ENCODE assay signal across 5 cellular contexts in genomic region chr12:25341877-25342276, GRCh38.
DNase-seq lines count a peak whose midpoint lies in the region; ATAC-seq, FAIRE-seq and TF ChIP-seq lines count a peak whose summit lies in the region.
"Not testable (repeated sequence)": the region's sequence is repeated elsewhere in the genome, so short reads cannot be mapped to it uniquely, and the experiment has no call there.

No MANE protein-coding gene starts in this region.

- H3K4me3 ChIP-seq in A549; HEK293 (ENCODE audit: low read depth, low read length); K562: not testable (repeated sequence)

- H3K4me1 ChIP-seq in A549; HEK293 (ENCODE audit: control insufficient read depth, insufficient read depth, low read length); K562 (replicated peaks in 1 of 2; ENCODE audit: control insufficient read depth in 2 of 2, insufficient read depth in 2 of 2, low read length in 2 of 2): not testable (repeated sequence)

- not testable (repeated sequence) for H3K4me2 ChIP-seq in A549; K562 (ENCODE audit: insufficient read depth, low read length)

- WGBS in A549 (ENCODE audit: missing lambda C conversion rate), result 86% methylated on average over 5 of the region's 5 CpGs
- WGBS in K562 (ENCODE audit: insufficient coverage, low coverage, missing lambda C conversion rate), result 0% methylated on average over 5 of the region's 5 CpGs

- not testable (repeated sequence) for H3K9me3 ChIP-seq in A549; HEK293 (ENCODE audit: control insufficient read depth, insufficient read depth, low read depth, low read length); K562 (replicated peaks; ENCODE audit: control insufficient read depth, insufficient read depth, low read depth, low read length)

- not testable (repeated sequence) for H2AFZ ChIP-seq in K562 (ENCODE audit: low read depth, low read length)

- H3K36me3 Mint-ChIP-seq in WTC11, result peaks cover 19% of the 10 kb centered on the region

- ATAC-seq in A549, WTC11, K562: not testable (repeated sequence)

- BruUV-seq in K562 (replicated peaks; lab: Mats Ljungman, UMichigan), result not testable (repeated sequence)

- not testable (repeated sequence) for H3K9ac ChIP-seq in K562 (ENCODE audit: insufficient read depth in 1 of 2, low read depth in 2 of 2, low read length in 2 of 2)

- H3K79me2 ChIP-seq in K562 (ENCODE audit: control insufficient read depth, insufficient read depth, low read length), result not testable (repeated sequence)

- H3K4me3 Mint-ChIP-seq in WTC11, result not testable (repeated sequence)

- not testable (repeated sequence) for H3K27me3 ChIP-seq in K562 (ENCODE audit: control insufficient read depth in 2 of 2, insufficient read depth in 2 of 2, low read length in 2 of 2)

- TF ChIP-seq CTCF in A549 (IDR thresholded peaks at IDR 0.05); HEK293 (tag by site-specific recombination; IDR thresholded peaks at IDR 0.05); WTC11 (IDR thresholded peaks at IDR 0.05); K562 (IDR thresholded peaks at IDR 0.05 in 2 of 3, conservative IDR thresholded peaks at IDR 0.05 in 1 of 3; ENCODE audit: insufficient read depth in 2 of 3, low read depth in 1 of 3, low read length in 3 of 3): not testable (repeated sequence)

- POLR2A ChIA-PET in A549 (lab: Yijun Ruan, JAX); HEK293 (lab: Yijun Ruan, JAX); WTC11 (lab: Charles Lee): not testable (repeated sequence)
- POLR2A ChIA-PET in K562 (lab: Yijun Ruan, JAX), result interaction anchor here (1.3 kb wide), 1 partner anchor 11 kb away, joined by 3 read pairs; no protein-coding TSS in a partner anchor

- not testable (repeated sequence) for TF ChIP-seq EP300 in A549 (IDR thresholded peaks at IDR 0.05); K562 (IDR thresholded peaks at IDR 0.05; ENCODE audit: low read length)

- CTCF ChIA-PET in A549 (lab: Yijun Ruan, JAX), result interaction anchor here (1.2 kb wide), 1 partner anchor 45 kb away, joined by 3 read pairs; no protein-coding TSS in a partner anchor
- CTCF ChIA-PET in HEK293 (lab: Yijun Ruan, JAX); WTC11 (lab: Charles Lee); K562 (lab: Yijun Ruan, JAX; ENCODE audit: low intra/inter-chr PET ratio): not testable (repeated sequence)

- not testable (repeated sequence) for H3K4me1 Mint-ChIP-seq in WTC11

- TF ChIP-seq POLR2A in A549 (IDR thresholded peaks at IDR 0.05; ENCODE audit: low read length); K562 (conservative IDR thresholded peaks at IDR 0.05): not testable (repeated sequence)

- H3K9me3 Mint-ChIP-seq in WTC11, result peaks cover 31% of the 10 kb centered on the region

- not testable (repeated sequence) for H3K36me3 ChIP-seq in HEK293 (ENCODE audit: control insufficient read depth in 2 of 2, insufficient read depth in 1 of 2, low read length in 2 of 2); K562 (ENCODE audit: control insufficient read depth, insufficient read depth, low read length)

- not testable (repeated sequence) for H4K20me1 ChIP-seq in K562 (replicated peaks; ENCODE audit: control insufficient read depth, insufficient read depth, low read length)

- not testable (repeated sequence) for FAIRE-seq in A549 (lab: Jason Lieb, UNC); K562 (lab: Jason Lieb, UNC)

- DNase-seq in A549 (ENCODE audit: low read depth in 1 of 2, low spot score in 1 of 2); WTC11 (ENCODE audit: low spot score); K562 (ENCODE audit: extremely low read depth in 1 of 4, low spot score in 3 of 4): not testable (repeated sequence)
- DNase-seq in NAMALWA (ENCODE audit: low spot score), result peak; percentile 36

- intact Hi-C loops in K562 (cut with micrococcal nuclease), result not testable (repeated sequence)

- not testable (repeated sequence) for H3K27ac ChIP-seq in A549; HEK293 (ENCODE audit: extremely low read depth, low read depth, low read length); K562 (ENCODE audit: extremely low read depth, low read depth, low read length)

- TF ChIP-seq RAD21 in A549 (conservative IDR thresholded peaks at IDR 0.05 in 1 of 2, IDR thresholded peaks at IDR 0.05 in 1 of 2); K562 (CRISPR knock-in tag; conservative IDR thresholded peaks at IDR 0.05 in 1 of 2, IDR thresholded peaks at IDR 0.05 in 1 of 2): not testable (repeated sequence)

- not testable (repeated sequence) for H3K27me3 Mint-ChIP-seq in WTC11 (ENCODE audit: low read depth)

- not testable (repeated sequence) for H3K27ac Mint-ChIP-seq in WTC11

- in situ Hi-C loops in K562 (cut with MboI), result not testable (repeated sequence)

- H3K9me1 ChIP-seq in K562 (ENCODE audit: control insufficient read depth, insufficient read depth, low read length), result not testable (repeated sequence)

TF ChIP-seq in A549, 52 proteins besides CTCF, POLR2A, EP300 and RAD21:
- TF ChIP-seq MAFK (IDR thresholded peaks at IDR 0.05; ENCODE audit: partially characterized antibody), result peak; percentile 26
TF ChIP-seq in A549: peak in this region for 1; not testable (repeated sequence) for 51.

TF ChIP-seq in HEK293, 187 proteins besides CTCF, POLR2A, EP300 and RAD21:
- TF ChIP-seq SP2 (tag by site-specific recombination; IDR thresholded peaks at IDR 0.05), result peak; percentile 28; the same call in 1 of the 2 replicates

TF ChIP-seq in WTC11, 78 proteins besides CTCF, POLR2A, EP300 and RAD21:
- peak; percentile 39; the same call in 1 of the 2 replicates for TF ChIP-seq NFYB (CRISPR knock-in tag; conservative IDR thresholded peaks at IDR 0.05; ENCODE audit: low read depth)

TF ChIP-seq in K562, 482 proteins besides CTCF, POLR2A, EP300 and RAD21:
- TF ChIP-seq NFYB (IDR thresholded peaks at IDR 0.05; ENCODE audit: extremely low read depth, insufficient read length), result peak; percentile 57
- TF ChIP-seq ZNF316 (IDR thresholded peaks at IDR 0.05), result peak; percentile 25; the same call in 1 of the 2 replicates
- TF ChIP-seq CC2D1A (IDR thresholded peaks at IDR 0.05), result 0 out of 2 replicates have a peak, but pooled peaks have one; percentile 52
- peak; percentile 4 for TF ChIP-seq RBM25 (IDR thresholded peaks at IDR 0.05; ENCODE audit: low read depth, low read length, severe bottlenecking)
- 0 out of 2 replicates have a peak, but pooled peaks have one; percentile 10 for TF ChIP-seq MAFG (tag; conservative IDR thresholded peaks at IDR 0.05)
- TF ChIP-seq ASH1L (IDR thresholded peaks at IDR 0.05; ENCODE audit: borderline replicate concordance, low read depth, partially characterized antibody), result peak; percentile 68
